20 cellular contexts compared by ENCODE assay signal in the genomic region with DNA sequence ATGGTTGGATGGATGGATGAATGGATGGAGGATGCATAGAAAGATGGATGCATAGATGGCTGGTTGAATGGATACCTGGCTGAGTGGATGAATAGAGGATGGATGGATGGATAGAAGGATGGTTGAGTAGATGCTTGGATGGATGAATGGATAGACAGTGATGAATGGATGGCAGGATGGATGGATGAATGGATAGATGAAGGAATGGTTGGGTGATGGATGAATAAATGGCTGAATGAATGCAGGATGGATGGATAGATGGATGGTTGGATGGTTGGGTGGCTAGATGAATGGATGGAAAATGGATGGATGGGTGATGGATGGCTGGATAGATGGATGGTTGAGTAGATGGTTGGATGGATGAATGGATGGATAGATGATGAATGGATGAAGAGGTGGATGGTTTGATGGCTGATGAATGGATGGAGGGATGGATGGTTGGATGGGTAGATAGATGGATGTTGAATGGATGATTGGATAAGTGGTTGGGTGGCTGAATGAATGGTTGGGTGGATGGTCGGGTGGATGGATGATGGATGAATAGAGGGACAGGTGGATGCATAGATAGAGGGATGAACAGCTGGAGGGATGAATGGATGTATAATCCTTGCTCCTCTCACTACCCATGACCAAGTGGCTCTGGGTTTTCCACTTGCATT. TPM values are rescaled to one million over a fixed set of nuclear protein-coding genes. Genes with fewer than 3 reads are reported as not detected.
DNase-seq lines count a peak whose midpoint lies in the region; ATAC-seq, FAIRE-seq and TF ChIP-seq lines count a peak whose summit lies in the region.
"Had no signal": no experiment of that assay in that cellular context is flagged by ENCODE, and none has a peak within 500 bp of the region (broad histone marks: within the 10 kb centered on the region; RNA-seq: fewer than 3 reads in every experiment).

No MANE protein-coding gene starts in this region.

- intact Hi-C loops in K562 (cut with micrococcal nuclease) = no loop called here

- no peak overlapping the region for H2AFZ ChIP-seq in K562 (ENCODE audit: low read depth, low read length)
- H2AFZ ChIP-seq: GM23338 had no signal

- no TSS peak for BruUV-seq in K562 (replicated peaks; lab: Mats Ljungman, UMichigan)

- FAIRE-seq in HTR-8/SVneo (lab: Jason Lieb, UNC) (peak; percentile 76), K562 (lab: Jason Lieb, UNC) (no peak), urothelium cell line (lab: Jason Lieb, UNC) (peak; percentile 84)
- FAIRE-seq: D721Med, GM12892, GM18507 had no signal

- no peak for TF ChIP-seq POLR2A in K562 (conservative IDR thresholded peaks at IDR 0.05)

- H3K27ac ChIP-seq in K562 (ENCODE audit: extremely low read depth, low read depth, low read length) = no peak overlapping the region
- H3K27ac ChIP-seq: C4-2B, HL-60, KMS-11 had no signal

- POLR2A ChIA-PET in K562 (lab: Yijun Ruan, JAX) = no interaction called here

- no peaks in the 10 kb centered on the region for H3K9me3 ChIP-seq in K562 (replicated peaks; ENCODE audit: control insufficient read depth, insufficient read depth, low read depth, low read length)
- H3K9me3 ChIP-seq: Caco-2 had no signal

- H3K36me3 ChIP-seq in K562 (ENCODE audit: control insufficient read depth, insufficient read depth, low read length) = no peaks in the 10 kb centered on the region

- TF ChIP-seq EP300 in K562 (IDR thresholded peaks at IDR 0.05; ENCODE audit: low read length) = no peak

- H3K4me2 ChIP-seq in K562 (ENCODE audit: insufficient read depth, low read length) = no peak overlapping the region
- H3K4me2 ChIP-seq: GM23338, KMS-11 had no signal

- no peak for TF ChIP-seq CTCF in K562 (IDR thresholded peaks at IDR 0.05 in 2 of 3, conservative IDR thresholded peaks at IDR 0.05 in 1 of 3; ENCODE audit: insufficient read depth in 2 of 3, low read depth in 1 of 3, low read length in 3 of 3)

- WGBS in K562 (ENCODE audit: insufficient coverage, low coverage, missing lambda C conversion rate) = 0% methylated on average over 1 of the region's 1 CpG

- H3K9ac ChIP-seq in K562 (ENCODE audit: insufficient read depth in 1 of 2, low read depth in 2 of 2, low read length in 2 of 2) = no peak overlapping the region
- H3K9ac ChIP-seq: KMS-11 had no signal

- CTCF ChIA-PET in K562 (lab: Yijun Ruan, JAX; ENCODE audit: low intra/inter-chr PET ratio) = no interaction called here

- no peak for TF ChIP-seq RAD21 in K562 (CRISPR knock-in tag; conservative IDR thresholded peaks at IDR 0.05 in 1 of 2, IDR thresholded peaks at IDR 0.05 in 1 of 2)

- in situ Hi-C loops in K562 (cut with MboI) = no loop called here

- no peak overlapping the region for H3K4me3 ChIP-seq in K562
- H3K4me3 ChIP-seq: GM23338 had no signal

- no peak for DNase-seq in HTR-8/SVneo (ENCODE audit: insufficient read length, low spot score)
- no peak for DNase-seq in K562 (ENCODE audit: extremely low read depth in 1 of 4, low spot score in 3 of 4)
- no peak for DNase-seq in urothelium cell line (ENCODE audit: low spot score)
- no peak for DNase-seq in left lobe of liver (ENCODE audit: low spot score)
- DNase-seq in OCI-M1 (lab: John Stamatoyannopoulos, UW) = no peak
- DNase-seq: AML-193; Caco-2; CD4-positive, alpha-beta T cell; H7 had no signal

- peaks cover under 1 to 25% of the 10 kb centered on the region in 2 experiments; a peak in 2 of 5 replicates for H3K4me1 ChIP-seq in K562 (replicated peaks in 1 of 2; ENCODE audit: control insufficient read depth in 2 of 2, insufficient read depth in 2 of 2, low read length in 2 of 2)

- H4K20me1 ChIP-seq in K562 (replicated peaks; ENCODE audit: control insufficient read depth, insufficient read depth, low read length) = no peaks in the 10 kb centered on the region; the same call in 1 of the 2 replicates

- ATAC-seq in K562 (no peak), left lobe of liver (no peak)
- ATAC-seq: GM23338, HCT116 had no signal

- no peaks in the 10 kb centered on the region for H3K79me2 ChIP-seq in K562 (ENCODE audit: control insufficient read depth, insufficient read depth, low read length)

- peaks cover 0 to 17% of the 10 kb centered on the region in 2 experiments; a peak in 3 of 5 replicates for H3K27me3 ChIP-seq in K562 (ENCODE audit: control insufficient read depth in 2 of 2, insufficient read depth in 2 of 2, low read length in 2 of 2)

- no peaks in the 10 kb centered on the region for H3K9me1 ChIP-seq in K562 (ENCODE audit: control insufficient read depth, insufficient read depth, low read length)

TF ChIP-seq in K562, 482 proteins besides CTCF, POLR2A, EP300 and RAD21 (continues in another document):
- TF ChIP-seq KDM4B (IDR thresholded peaks at IDR 0.05; ENCODE audit: borderline replicate concordance in 2 of 2, low read depth in 1 of 2) (no peak), MCM7 (IDR thresholded peaks at IDR 0.05) (peak in 1 of 2 experiments; percentile 17; a peak in 1 of 4 replicates), MYNN (IDR thresholded peaks at IDR 0.05) (no peak), MYNN (CRISPR knock-in tag; IDR thresholded peaks at IDR 0.05) (no peak), FOXP1 (CRISPR knock-in tag; IDR thresholded peaks at IDR 0.05) (no peak), CTBP1 (IDR thresholded peaks at IDR 0.05; ENCODE audit: borderline replicate concordance) (peak; percentile 23; the same call in 1 of the 2 replicates)

RNA-seq across cellular contexts. Expression of gene SULT2B1, which starts 3.6 kb away (rescaled TPM):
- not detected in 2 replicates for total RNA-seq in K562 (2011; cell fraction: chromatin; rRNA removed; ENCODE audit: low replicate concordance)
- not detected in 2 replicates for total RNA-seq in K562 (2011; cell fraction: nucleolus; rRNA removed)
- 0.37 TPM in 1 of 2 replicates, not detected in the other for total RNA-seq in K562 (2011; cell fraction: nucleoplasm; rRNA removed)
- total RNA-seq in K562 (2014; rRNA removed) = 0.37 and 0.54 TPM in 2 replicates
- 0.22 TPM in 1 of 2 replicates, not detected in the other for total RNA-seq in K562 (2014; rRNA removed; fragmentation: Illumina TruSeq; extraction: Trizol)
- 0.26 TPM in 1 of 2 replicates, not detected in the other for total RNA-seq in K562 (2015; rRNA removed; fragmentation: Illumina TruSeq; extraction: Trizol)
- total RNA-seq in K562 (2021) = 0.42 and 0.62 TPM in 2 replicates
- 0.38 and 0.46 TPM in 2 replicates for polyA plus RNA-seq in K562 (2011; rRNA removed)
- polyA plus RNA-seq in K562 (2011; cell fraction: cytosol; rRNA removed) = 0.37 and 1.5 TPM in 2 replicates
- polyA plus RNA-seq in K562 (2011; cell fraction: nucleus; rRNA removed) = 0.10 and 0.14 TPM in 2 replicates
- 0.53 and 1.2 TPM in 2 replicates for polyA plus RNA-seq in K562 (2012)
- 0.09 and 0.28 TPM in 2 replicates for polyA plus RNA-seq in K562 (2014; fragmentation: Illumina TruSeq; extraction: Trizol)
- under 1 TPM in 1 of 2 experiments, not detected in 1; 0.14 TPM for polyA plus RNA-seq in K562 (2014; fragmentation: Nextera tagmentation; extraction: Ambion mirVana)
- polyA plus RNA-seq in K562 (2014; rRNA removed) = 0.11 and 0.32 TPM in 2 replicates
- polyA minus RNA-seq in K562 (2011; rRNA and poly(A)+ RNA removed) = 0.30 TPM in 1 of 2 replicates, not detected in the other
- not detected in 2 replicates for polyA minus RNA-seq in K562 (2011; cell fraction: cytosol; rRNA and poly(A)+ RNA removed)
- polyA minus RNA-seq in K562 (2011; cell fraction: nucleus; rRNA and poly(A)+ RNA removed) = not detected in 2 replicates
- total RNA-seq in left lobe of liver = not detected
- total RNA-seq: CD4-positive, alpha-beta T cell; HT1080; LHCN-M2 had no signal

RNA-seq across cellular contexts. Expression of gene LMTK3, which starts 36.7 kb away (rescaled TPM):
- total RNA-seq in K562 (2011; cell fraction: chromatin; rRNA removed; ENCODE audit: low replicate concordance) = 1.5 and 3.5 TPM in 2 replicates
- total RNA-seq in K562 (2011; cell fraction: nucleolus; rRNA removed) = 3.8 and 4.1 TPM in 2 replicates
- 1.5 and 2.4 TPM in 2 replicates for total RNA-seq in K562 (2011; cell fraction: nucleoplasm; rRNA removed)
- total RNA-seq in K562 (2014; rRNA removed) = 4.9 and 5.1 TPM in 2 replicates
- total RNA-seq in K562 (2014; rRNA removed; fragmentation: Illumina TruSeq; extraction: Trizol) = 0.45 and 0.76 TPM in 2 replicates
- total RNA-seq in K562 (2015; rRNA removed; fragmentation: Illumina TruSeq; extraction: Trizol) = 2.0 and 2.5 TPM in 2 replicates
- 10.2 and 12.3 TPM in 2 replicates for total RNA-seq in K562 (2021)
- polyA plus RNA-seq in K562 (2011; rRNA removed) = 0.35 and 0.66 TPM in 2 replicates
- polyA plus RNA-seq in K562 (2011; cell fraction: cytosol; rRNA removed) = 0.53 and 1.7 TPM in 2 replicates
- 1.5 and 2.7 TPM in 2 replicates for polyA plus RNA-seq in K562 (2011; cell fraction: nucleus; rRNA removed)
- 3.7 and 4.7 TPM in 2 replicates for polyA plus RNA-seq in K562 (2012)
- polyA plus RNA-seq in K562 (2014; fragmentation: Illumina TruSeq; extraction: Trizol) = 1.1 and 2.1 TPM in 2 replicates
- not detected for polyA plus RNA-seq in K562 (2014; fragmentation: Nextera tagmentation; extraction: Ambion mirVana)
- polyA plus RNA-seq in K562 (2014; rRNA removed) = 2.8 and 3.3 TPM in 2 replicates
- polyA minus RNA-seq in K562 (2011; rRNA and poly(A)+ RNA removed) = 0.14 and 0.15 TPM in 2 replicates
- 2.3 and 3.2 TPM in 2 replicates for polyA minus RNA-seq in K562 (2011; cell fraction: cytosol; rRNA and poly(A)+ RNA removed)
- 1.1 and 1.2 TPM in 2 replicates for polyA minus RNA-seq in K562 (2011; cell fraction: nucleus; rRNA and poly(A)+ RNA removed)
- 0.43 TPM for total RNA-seq in left lobe of liver
- polyA plus RNA-seq: BJ had no signal

RNA-seq across cellular contexts. Expression of gene SPACA4, which starts 58.2 kb away (rescaled TPM):
- total RNA-seq in K562 (2011; cell fraction: chromatin; rRNA removed; ENCODE audit: low replicate concordance) = not detected in 2 replicates
- total RNA-seq in K562 (2011; cell fraction: nucleolus; rRNA removed) = not detected in 2 replicates
- not detected in 2 replicates for total RNA-seq in K562 (2011; cell fraction: nucleoplasm; rRNA removed)
- not detected in 2 replicates for total RNA-seq in K562 (2014; rRNA removed)
- total RNA-seq in K562 (2014; rRNA removed; fragmentation: Illumina TruSeq; extraction: Trizol) = not detected in 2 replicates
- not detected in 2 replicates for total RNA-seq in K562 (2015; rRNA removed; fragmentation: Illumina TruSeq; extraction: Trizol)
- not detected in 2 replicates for total RNA-seq in K562 (2021)
- polyA plus RNA-seq in K562 (2011; rRNA removed) = not detected in 2 replicates
- 0.09 TPM in 1 of 2 replicates, not detected in the other for polyA plus RNA-seq in K562 (2011; cell fraction: cytosol; rRNA removed)
- polyA plus RNA-seq in K562 (2011; cell fraction: nucleus; rRNA removed) = not detected in 2 replicates
- polyA plus RNA-seq in K562 (2012) = not detected in 2 replicates
- polyA plus RNA-seq in K562 (2014; fragmentation: Illumina TruSeq; extraction: Trizol) = not detected in 2 replicates
- not detected for polyA plus RNA-seq in K562 (2014; fragmentation: Nextera tagmentation; extraction: Ambion mirVana)
- not detected in 2 replicates for polyA plus RNA-seq in K562 (2014; rRNA removed)
- not detected in 2 replicates for polyA minus RNA-seq in K562 (2011; rRNA and poly(A)+ RNA removed)
- not detected in 2 replicates for polyA minus RNA-seq in K562 (2011; cell fraction: cytosol; rRNA and poly(A)+ RNA removed)
- not detected in 2 replicates for polyA minus RNA-seq in K562 (2011; cell fraction: nucleus; rRNA and poly(A)+ RNA removed)
- total RNA-seq in left lobe of liver = not detected
- total RNA-seq: Caco-2; CD4-positive, alpha-beta T cell; GM23338; H7; HT1080; LHCN-M2 had no signal
- polyA plus RNA-seq: BJ, GM23338 had no signal
